Comparison of ENCODE assay signal across 23 cellular contexts in the genomic region with DNA sequence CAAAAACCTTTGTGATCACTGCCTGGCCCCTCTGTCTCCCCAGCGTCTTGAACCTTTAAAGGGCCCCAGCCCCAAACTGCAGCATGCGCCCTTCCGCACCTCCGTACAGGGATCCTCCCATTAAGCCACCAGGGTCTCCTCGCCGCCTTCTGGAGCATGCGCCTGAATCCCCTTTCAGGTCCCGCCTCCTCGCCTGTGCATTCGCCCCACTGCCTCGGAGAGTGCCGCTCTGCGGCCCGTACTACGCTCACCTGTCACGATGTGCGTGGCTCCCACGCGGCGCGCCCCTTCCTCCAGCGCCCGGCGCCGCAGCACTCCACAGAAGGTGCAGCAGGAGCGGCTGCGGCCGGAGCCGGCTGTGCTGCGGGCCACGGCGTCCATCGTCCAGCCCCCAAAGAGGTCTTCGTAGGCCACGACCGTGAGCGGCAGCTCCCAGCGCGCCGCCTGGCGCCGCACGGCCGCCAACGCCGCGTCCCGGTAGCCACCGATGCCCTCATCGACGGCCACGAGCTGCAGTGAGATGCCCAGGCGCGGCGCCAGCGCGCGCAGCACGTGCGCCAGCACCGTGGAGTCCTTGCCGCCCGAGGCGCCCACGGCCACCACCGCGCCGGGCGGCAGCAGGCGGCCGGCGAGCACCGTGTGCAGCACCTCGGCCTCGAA. TPM values are rescaled to one million over a fixed set of nuclear protein-coding genes. Genes with fewer than 3 reads are reported as not detected.
"Had no signal": no experiment of that assay in that cellular context is flagged by ENCODE, and none has a peak within 500 bp of the region (broad histone marks: within the 10 kb centered on the region; RNA-seq: fewer than 3 reads in every experiment).

No MANE protein-coding gene starts in this region.

- H3K27me3 ChIP-seq: esophagus muscularis mucosa, gastroesophageal sphincter, sigmoid colon, thyroid gland, uterus had no signal

- H3K27ac Mint-ChIP-seq: memory B cell; natural killer cell treated with Interleukin-12 subunit alpha and Interleukin-12 subunit beta and Interleukin-15 and Interleukin-18, amount 100 ng/mL, for 72 hours; type B pancreatic cell had no signal

- H3K9me3 Mint-ChIP-seq: memory B cell; natural killer cell treated with Interleukin-12 subunit alpha and Interleukin-12 subunit beta and Interleukin-15 and Interleukin-18, amount 100 ng/mL, for 72 hours; type B pancreatic cell had no signal

- H3K4me3 ChIP-seq: coronary artery, esophagus muscularis mucosa, gastroesophageal sphincter, lower lobe of right lung, psoas muscle, sigmoid colon, skin epidermis, thyroid gland, uterus had no signal

- ATAC-seq: gastroesophageal sphincter; left lobe of liver; lower lobe of right lung; natural killer cell treated with Interleukin-12 subunit alpha and Interleukin-12 subunit beta and Interleukin-15 and Interleukin-18, amount 100 ng/mL, for 72 hours; psoas muscle had no signal

- H3K36me3 ChIP-seq: uterus had no signal

- H3K4me3 Mint-ChIP-seq: memory B cell; natural killer cell treated with Interleukin-12 subunit alpha and Interleukin-12 subunit beta and Interleukin-15 and Interleukin-18, amount 100 ng/mL, for 72 hours; type B pancreatic cell had no signal

- H3K27me3 Mint-ChIP-seq: memory B cell; natural killer cell treated with Interleukin-12 subunit alpha and Interleukin-12 subunit beta and Interleukin-15 and Interleukin-18, amount 100 ng/mL, for 72 hours had no signal

- H3K9me3 ChIP-seq: esophagus muscularis mucosa, gastroesophageal sphincter, lower lobe of right lung, psoas muscle, sigmoid colon, thyroid gland, uterus had no signal

- DNase-seq: effector CD4-positive, alpha-beta T cell; hippocampal formation; kidney glomerular epithelial cell; lower lobe of right lung; midbrain; psoas muscle; sigmoid colon; stimulated activated naive CD4-positive, alpha-beta T cell treated with Interleukin-2 at 50 U/mL for 16 hours; thyroid gland; uterus had no signal

- H3K27ac ChIP-seq: coronary artery, epithelial cell of prostate, esophagus muscularis mucosa, gastroesophageal sphincter, lower lobe of right lung, psoas muscle, sigmoid colon, skin epidermis, thyroid gland, uterus had no signal

RNA-seq across cellular contexts. Expression of gene SIGLEC9, which starts 20.8 kb away (rescaled TPM):
- total RNA-seq: fibroblast of villous mesenchyme had no signal

RNA-seq across cellular contexts. Expression of gene KLK14, which starts 21.3 kb away (rescaled TPM):
- total RNA-seq: cerebellum, dermis microvascular lymphatic vessel endothelial cell, fibroblast of villous mesenchyme, gastroesophageal sphincter, left lobe of liver, omental fat pad, psoas muscle, sigmoid colon, thyroid gland had no signal

RNA-seq across cellular contexts. Expression of gene SIGLEC7, which starts 38.2 kb away (rescaled TPM):
- total RNA-seq: fibroblast of villous mesenchyme had no signal

RNA-seq across cellular contexts. Expression of gene KLK13, which starts 39.0 kb away (rescaled TPM):
- total RNA-seq: cerebellum; dermis microvascular lymphatic vessel endothelial cell; esophagus muscularis mucosa; fibroblast of villous mesenchyme; left lobe of liver; natural killer cell treated with Interleukin-12 subunit alpha and Interleukin-12 subunit beta and Interleukin-15 and Interleukin-18, amount 100 ng/mL, for 72 hours; omental fat pad; psoas muscle; sigmoid colon; uterus had no signal
